8 cellular contexts compared by ENCODE assay signal in the genomic region with DNA sequence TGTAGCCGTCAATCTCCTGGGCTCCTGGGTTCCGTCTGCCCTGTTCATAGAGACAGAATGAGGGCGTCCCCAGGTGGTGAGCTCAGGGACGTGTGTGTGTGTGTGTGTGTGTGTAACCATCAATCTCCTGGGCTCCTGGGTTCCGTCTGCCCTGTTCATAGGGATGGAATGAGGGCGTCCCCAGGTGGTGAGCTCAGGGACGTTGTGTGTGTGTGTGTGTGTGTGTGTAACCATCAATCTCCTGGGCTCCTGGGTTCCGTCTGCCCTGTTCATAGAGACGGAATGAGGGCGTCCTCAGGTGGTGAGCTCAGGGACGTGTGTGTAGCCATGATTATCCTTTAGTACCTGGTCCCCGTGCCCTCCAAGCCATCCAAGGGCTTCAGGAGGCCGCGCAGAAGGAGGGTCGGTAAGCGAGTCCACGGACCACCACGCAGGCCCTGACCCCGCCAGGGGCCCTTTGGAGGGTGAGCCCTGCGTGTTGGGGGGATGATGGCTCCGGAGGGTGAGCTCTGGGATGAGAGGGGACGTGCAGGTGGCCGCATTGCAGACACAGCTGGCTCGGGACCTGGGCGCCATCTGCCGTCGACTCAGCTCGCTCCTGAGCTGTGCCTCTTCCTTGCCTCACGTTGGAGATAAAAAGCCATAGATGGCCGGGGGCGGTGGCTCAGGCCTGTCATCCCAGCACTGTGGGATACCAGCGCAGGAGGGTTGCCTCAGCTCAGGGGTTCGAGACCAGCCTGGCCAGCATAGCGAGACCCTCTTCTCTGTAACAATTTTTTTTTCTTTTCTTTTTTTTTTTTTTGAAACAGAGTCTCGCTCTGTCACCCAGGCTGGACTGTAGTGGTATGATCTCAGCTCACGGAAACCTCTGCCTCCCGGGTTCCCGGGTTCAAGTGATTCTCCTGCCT. TPM values are rescaled to one million over a fixed set of nuclear protein-coding genes. Genes with fewer than 3 reads are reported as not detected.
A peak's percentile ranks its signal among the peaks of the same experiment; 100 is the strongest.
DNase-seq lines count a peak whose midpoint lies in the region; TF ChIP-seq lines count a peak whose summit lies in the region.

No MANE protein-coding gene starts in this region.

- DNase-seq in BJ (ENCODE audit: low read depth): no peak
- DNase-seq in amniotic epithelial cell (ENCODE audit: low read depth): peak; percentile 90
- DNase-seq in kidney epithelial cell (ENCODE audit: low read depth): peak; percentile 21
- DNase-seq in stimulated activated naive CD4-positive, alpha-beta T cell (lab: John Stamatoyannopoulos, UW): no peak
- DNase-seq in GM13977 (ENCODE audit: low spot score): no peak
- no peak for DNase-seq in NCI-H2081 treated with DMSO at 0.1 percent for 48 hours (lab: John Stamatoyannopoulos, UW)
- DNase-seq in cortex of kidney (lab: John Stamatoyannopoulos, UW): no peak

- H3K4me1 ChIP-seq in HUES6 (ENCODE audit: control insufficient read depth, insufficient read depth, low read length): peaks cover 16% of the 10 kb centered on the region; the same call in 1 of the 2 replicates

- H3K9ac ChIP-seq in HUES6 (ENCODE audit: low read length): peak overlapping the region; percentile 81

- H3K36me3 ChIP-seq in BJ (ENCODE audit: control insufficient read depth, insufficient read depth, low read length) (no peaks in the 10 kb centered on the region), HUES6 (ENCODE audit: control insufficient read depth, insufficient read depth, low read length) (no peaks in the 10 kb centered on the region), kidney epithelial cell (ENCODE audit: control insufficient read depth, insufficient read depth, low read length) (no peaks in the 10 kb centered on the region)

- CTCF ChIA-PET in BJ (lab: Yijun Ruan, JAX): no interaction called here

- POLR2A ChIA-PET in BJ (lab: Charles Lee): no interaction called here

- no peaks in the 10 kb centered on the region for H3K9me3 ChIP-seq in HUES6 (ENCODE audit: control insufficient read depth, insufficient read depth, low read depth, low read length)

- in situ Hi-C loops in GM13977 (cut with MboI; ENCODE audit: low pct_unique_long_range_greater_than_20kb, low sequenced_read_pairs, unreplicated experiment): no loop called here

- TF ChIP-seq CTCF in BJ (IDR thresholded peaks at IDR 0.05; ENCODE audit: insufficient read depth, low read depth, low read length) (peak; percentile 30; the same call in 1 of the 2 replicates), kidney epithelial cell (IDR thresholded peaks at IDR 0.05; ENCODE audit: insufficient read depth, low read length, poor library complexity, severe bottlenecking) (peak; percentile 22), GM13977 (IDR thresholded peaks at IDR 0.05; ENCODE audit: extremely low read depth, insufficient read depth, missing control alignments) (no peak)

- no peak overlapping the region for H3K4me3 ChIP-seq in BJ (ENCODE audit: low read depth, low read length)
- H3K4me3 ChIP-seq in HUES6 (ENCODE audit: low read depth, low read length): peak overlapping the region; percentile 56
- no peak overlapping the region for H3K4me3 ChIP-seq in kidney epithelial cell (ENCODE audit: low read depth, low read length)

- H3K27me3 ChIP-seq in BJ (ENCODE audit: control insufficient read depth, insufficient read depth, low read length) (no peaks in the 10 kb centered on the region), HUES6 (ENCODE audit: control insufficient read depth, insufficient read depth, low read length) (no peaks in the 10 kb centered on the region), kidney epithelial cell (ENCODE audit: control insufficient read depth, insufficient read depth, low read length) (no peaks in the 10 kb centered on the region)

- no peak overlapping the region; the same call in 1 of the 2 replicates for H3K27ac ChIP-seq in HUES6 (ENCODE audit: low read depth, low read length)

RNA-seq across cellular contexts. Expression of a gene that starts 5.4 kb away (rescaled TPM):
- 17.8 and 29.2 TPM in 2 replicates for polyA plus RNA-seq in BJ (2011; rRNA removed)
- 6.5 and 7.5 TPM in 2 replicates for polyA minus RNA-seq in BJ (2011; rRNA and poly(A)+ RNA removed)
- total RNA-seq in kidney epithelial cell: 49.5 and 55.0 TPM in 2 replicates

RNA-seq across cellular contexts. Expression of a gene that starts 42.8 kb away (rescaled TPM):
- 4.7 and 6.4 TPM in 2 replicates for polyA plus RNA-seq in BJ (2011; rRNA removed)
- polyA minus RNA-seq in BJ (2011; rRNA and poly(A)+ RNA removed): 12.0 and 12.9 TPM in 2 replicates
- 13.8 and 20.2 TPM in 2 replicates for total RNA-seq in kidney epithelial cell

Comparison
In these comparisons a context has a peak if more than half of its experiments do, and no peak if none do; other contexts are left out.
1. DNase-seq: peak in amniotic epithelial cell (single experiment) and kidney epithelial cell (single experiment); none in BJ (single experiment), stimulated activated naive CD4-positive, alpha-beta T cell (0 of 6), GM13977 (single experiment), NCI-H2081 treated with DMSO at 0.1 percent for 48 hours (single experiment) and cortex of kidney (single experiment).